ENCODE assay signal across 27 cellular contexts in the genomic region with DNA sequence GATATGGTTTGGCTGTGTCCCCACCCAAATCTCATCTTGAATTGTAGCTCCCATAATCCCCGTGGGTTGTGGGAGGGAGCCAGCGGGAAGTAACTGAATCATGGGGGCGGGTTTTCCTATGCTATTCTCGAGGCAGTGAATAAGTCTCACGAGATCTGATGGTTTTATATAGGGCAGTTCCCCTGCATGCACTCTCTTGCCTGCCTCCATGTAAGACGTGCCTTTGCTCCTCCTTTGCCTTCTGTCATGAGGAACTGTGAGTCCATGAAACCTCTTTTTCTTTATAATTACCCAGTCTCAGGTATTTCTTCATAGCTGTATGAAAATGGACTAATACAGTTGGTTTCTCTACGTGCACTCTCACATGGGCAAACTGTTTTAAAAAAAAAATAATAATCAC.
DNase-seq lines count a peak whose midpoint lies in the region; ATAC-seq, FAIRE-seq and TF ChIP-seq lines count a peak whose summit lies in the region.
"Had no signal": no experiment of that assay in that cellular context is flagged by ENCODE, and none has a peak within 500 bp of the region (broad histone marks: within the 10 kb centered on the region; RNA-seq: fewer than 3 reads in every experiment).

No MANE protein-coding gene starts in this region.

- TF ChIP-seq POLR2A in K562 (conservative IDR thresholded peaks at IDR 0.05), result no peak

- H3K27me3 ChIP-seq in K562 (ENCODE audit: control insufficient read depth in 2 of 2, insufficient read depth in 2 of 2, low read length in 2 of 2) (no peaks in the 10 kb centered on the region), upper lobe of right lung (no peaks in the 10 kb centered on the region)
- H3K27me3 ChIP-seq: BE2C, BLaER1 had no signal

- no peaks in the 10 kb centered on the region for H4K20me1 ChIP-seq in K562 (replicated peaks; ENCODE audit: control insufficient read depth, insufficient read depth, low read length)
- H4K20me1 ChIP-seq: BLaER1 had no signal

- DNase-seq in HT1080 (ENCODE audit: low read depth), result peak; percentile 12
- peak; percentile 39 for DNase-seq in OCI-M1 (lab: John Stamatoyannopoulos, UW)
- peak in 1 of 4 experiments; percentile 3 for DNase-seq in K562 (ENCODE audit: extremely low read depth in 1 of 4, low spot score in 3 of 4)
- DNase-seq in upper lobe of right lung, result no peak
- DNase-seq: 8988T; ACHN; BE2C; C1 segment of cervical spinal cord; CD4-positive, alpha-beta memory T cell; CD4-positive, CD25-positive, alpha-beta regulatory T cell; CD8-positive, alpha-beta memory T cell; COR-L47; DMS 273 treated with DMSO at 0.1 percent for 48 hours; DMS153; DMS53; DMS79; DND-41; EL; GDM1 had no signal

- no peaks in the 10 kb centered on the region for H3K36me3 ChIP-seq in K562 (ENCODE audit: control insufficient read depth, insufficient read depth, low read length)
- H3K36me3 ChIP-seq in upper lobe of right lung, result no peaks in the 10 kb centered on the region
- H3K36me3 ChIP-seq: BE2C, BLaER1 had no signal

- TF ChIP-seq RAD21 in K562 (CRISPR knock-in tag; conservative IDR thresholded peaks at IDR 0.05 in 1 of 2, IDR thresholded peaks at IDR 0.05 in 1 of 2), result no peak

- no peak for FAIRE-seq in K562 (lab: Jason Lieb, UNC)
- FAIRE-seq: A204.1, GM12878, GM12892, GM18507, GM19239 had no signal

- H3K9me1 ChIP-seq in K562 (ENCODE audit: control insufficient read depth, insufficient read depth, low read length), result no peaks in the 10 kb centered on the region

- ATAC-seq in K562 (no peak), GM18517 (IDR thresholded peaks at IDR 0.05; ENCODE audit: unreplicated experiment) (no peak), GM21529 (IDR thresholded peaks at IDR 0.05; ENCODE audit: unreplicated experiment) (no peak), upper lobe of right lung (no peak)
- ATAC-seq: GM12878 had no signal

- 2% methylated on average over 7 of the region's 7 CpGs for WGBS in K562 (ENCODE audit: insufficient coverage, low coverage, missing lambda C conversion rate)

- H2AFZ ChIP-seq in K562 (ENCODE audit: low read depth, low read length), result no peak overlapping the region

- H3K27ac ChIP-seq in K562 (ENCODE audit: extremely low read depth, low read depth, low read length), result no peak overlapping the region
- H3K27ac ChIP-seq in upper lobe of right lung, result no peak overlapping the region
- H3K27ac ChIP-seq: BLaER1 had no signal

- H3K4me2 ChIP-seq in K562 (ENCODE audit: insufficient read depth, low read length), result no peak overlapping the region
- H3K4me2 ChIP-seq: BLaER1 had no signal

- POLR2A ChIA-PET in K562 (lab: Yijun Ruan, JAX), result no interaction called here

- CTCF ChIA-PET in K562 (lab: Yijun Ruan, JAX; ENCODE audit: low intra/inter-chr PET ratio), result no interaction called here

- H3K9ac ChIP-seq in K562 (ENCODE audit: insufficient read depth in 1 of 2, low read depth in 2 of 2, low read length in 2 of 2), result no peak overlapping the region
- H3K9ac ChIP-seq: BLaER1 had no signal

- TF ChIP-seq EP300 in K562 (IDR thresholded peaks at IDR 0.05; ENCODE audit: low read length), result no peak

- H3K4me3 ChIP-seq in K562 (no peak overlapping the region), upper lobe of right lung (no peak overlapping the region)
- H3K4me3 ChIP-seq: BLaER1, GM12878 had no signal

- in situ Hi-C loops in K562 (cut with MboI), result no loop called here

- TF ChIP-seq CTCF in K562 (IDR thresholded peaks at IDR 0.05 in 2 of 3, conservative IDR thresholded peaks at IDR 0.05 in 1 of 3; ENCODE audit: insufficient read depth in 2 of 3, low read depth in 1 of 3, low read length in 3 of 3) (no peak), upper lobe of right lung (IDR thresholded peaks at IDR 0.05) (no peak)

- H3K4me1 ChIP-seq in K562 (replicated peaks in 1 of 2; ENCODE audit: control insufficient read depth in 2 of 2, insufficient read depth in 2 of 2, low read length in 2 of 2) (no peaks in the 10 kb centered on the region), upper lobe of right lung (no peaks in the 10 kb centered on the region)
- H3K4me1 ChIP-seq: BE2C, BLaER1 had no signal

- no TSS peak for BruUV-seq in K562 (replicated peaks; lab: Mats Ljungman, UMichigan)

- intact Hi-C loops in K562 (cut with micrococcal nuclease) (no loop called here), upper lobe of right lung (cut with DNase I) (no loop called here)

- no peaks in the 10 kb centered on the region for H3K79me2 ChIP-seq in K562 (ENCODE audit: control insufficient read depth, insufficient read depth, low read length)

- H3K9me3 ChIP-seq in K562 (replicated peaks; ENCODE audit: control insufficient read depth, insufficient read depth, low read depth, low read length), result peaks cover 4% of the 10 kb centered on the region
- H3K9me3 ChIP-seq in upper lobe of right lung, result no peaks in the 10 kb centered on the region
- H3K9me3 ChIP-seq: BE2C had no signal

TF ChIP-seq in K562, 482 proteins besides CTCF, POLR2A, EP300 and RAD21 (continues in another document):
- TF ChIP-seq TRIM24 (IDR thresholded peaks at IDR 0.05) (peak in 1 of 2 experiments; percentile 37; a peak in 2 of 4 replicates), SAP30 (IDR thresholded peaks at IDR 0.05; ENCODE audit: borderline replicate concordance, insufficient read depth, low read depth, low read length, poor library complexity, severe bottlenecking) (no peak), ZNF717 (CRISPR knock-in tag; IDR thresholded peaks at IDR 0.05) (no peak), HNRNPL (IDR thresholded peaks at IDR 0.05; ENCODE audit: low read depth, low read length) (no peak), PHB2 (IDR thresholded peaks at IDR 0.05; ENCODE audit: low read depth) (no peak), ZBTB17 (CRISPR knock-in tag; IDR thresholded peaks at IDR 0.05) (no peak), NFIX (CRISPR knock-in tag; IDR thresholded peaks at IDR 0.05; ENCODE audit: low read depth) (no peak)
- TF ChIP-seq, protein P1, sequence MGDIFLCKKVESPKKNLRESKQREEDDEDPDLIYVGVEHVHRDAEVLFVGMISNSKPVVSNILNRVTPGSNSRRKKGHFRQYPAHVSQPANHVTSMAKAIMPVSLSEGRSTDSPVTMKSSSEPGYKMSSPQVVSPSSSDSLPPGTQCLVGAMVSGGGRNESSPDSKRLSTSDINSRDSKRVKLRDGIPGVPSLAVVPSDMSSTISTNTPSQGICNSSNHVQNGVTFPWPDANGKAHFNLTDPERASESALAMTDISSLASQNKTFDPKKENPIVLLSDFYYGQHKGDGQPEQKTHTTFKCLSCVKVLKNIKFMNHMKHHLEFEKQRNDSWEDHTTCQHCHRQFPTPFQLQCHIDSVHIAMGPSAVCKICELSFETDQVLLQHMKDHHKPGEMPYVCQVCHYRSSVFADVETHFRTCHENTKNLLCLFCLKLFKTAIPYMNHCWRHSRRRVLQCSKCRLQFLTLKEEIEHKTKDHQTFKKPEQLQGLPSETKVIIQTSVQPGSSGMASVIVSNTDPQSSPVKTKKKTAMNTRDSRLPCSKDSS (IDR thresholded peaks at IDR 0.05; ENCODE audit: low read depth, partially characterized antibody), result peak; percentile 51
- TF ChIP-seq, protein P2, sequence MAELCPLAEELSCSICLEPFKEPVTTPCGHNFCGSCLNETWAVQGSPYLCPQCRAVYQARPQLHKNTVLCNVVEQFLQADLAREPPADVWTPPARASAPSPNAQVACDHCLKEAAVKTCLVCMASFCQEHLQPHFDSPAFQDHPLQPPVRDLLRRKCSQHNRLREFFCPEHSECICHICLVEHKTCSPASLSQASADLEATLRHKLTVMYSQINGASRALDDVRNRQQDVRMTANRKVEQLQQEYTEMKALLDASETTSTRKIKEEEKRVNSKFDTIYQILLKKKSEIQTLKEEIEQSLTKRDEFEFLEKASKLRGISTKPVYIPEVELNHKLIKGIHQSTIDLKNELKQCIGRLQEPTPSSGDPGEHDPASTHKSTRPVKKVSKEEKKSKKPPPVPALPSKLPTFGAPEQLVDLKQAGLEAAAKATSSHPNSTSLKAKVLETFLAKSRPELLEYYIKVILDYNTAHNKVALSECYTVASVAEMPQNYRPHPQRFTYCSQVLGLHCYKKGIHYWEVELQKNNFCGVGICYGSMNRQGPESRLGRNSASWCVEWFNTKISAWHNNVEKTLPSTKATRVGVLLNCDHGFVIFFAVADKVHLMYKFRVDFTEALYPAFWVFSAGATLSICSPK (IDR thresholded peaks at IDR 0.05; ENCODE audit: borderline replicate concordance), result no peak
- TF ChIP-seq, protein P3, sequence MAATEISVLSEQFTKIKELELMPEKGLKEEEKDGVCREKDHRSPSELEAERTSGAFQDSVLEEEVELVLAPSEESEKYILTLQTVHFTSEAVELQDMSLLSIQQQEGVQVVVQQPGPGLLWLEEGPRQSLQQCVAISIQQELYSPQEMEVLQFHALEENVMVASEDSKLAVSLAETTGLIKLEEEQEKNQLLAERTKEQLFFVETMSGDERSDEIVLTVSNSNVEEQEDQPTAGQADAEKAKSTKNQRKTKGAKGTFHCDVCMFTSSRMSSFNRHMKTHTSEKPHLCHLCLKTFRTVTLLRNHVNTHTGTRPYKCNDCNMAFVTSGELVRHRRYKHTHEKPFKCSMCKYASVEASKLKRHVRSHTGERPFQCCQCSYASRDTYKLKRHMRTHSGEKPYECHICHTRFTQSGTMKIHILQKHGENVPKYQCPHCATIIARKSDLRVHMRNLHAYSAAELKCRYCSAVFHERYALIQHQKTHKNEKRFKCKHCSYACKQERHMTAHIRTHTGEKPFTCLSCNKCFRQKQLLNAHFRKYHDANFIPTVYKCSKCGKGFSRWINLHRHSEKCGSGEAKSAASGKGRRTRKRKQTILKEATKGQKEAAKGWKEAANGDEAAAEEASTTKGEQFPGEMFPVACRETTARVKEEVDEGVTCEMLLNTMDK (IDR thresholded peaks at IDR 0.05; ENCODE audit: borderline replicate concordance, insufficient read depth, low read depth, low read length, poor library complexity, severe bottlenecking), result no peak
- TF ChIP-seq, protein P4, sequence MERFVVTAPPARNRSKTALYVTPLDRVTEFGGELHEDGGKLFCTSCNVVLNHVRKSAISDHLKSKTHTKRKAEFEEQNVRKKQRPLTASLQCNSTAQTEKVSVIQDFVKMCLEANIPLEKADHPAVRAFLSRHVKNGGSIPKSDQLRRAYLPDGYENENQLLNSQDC (CRISPR knock-in tag; IDR thresholded peaks at IDR 0.05), result no peak
- TF ChIP-seq, protein P5, sequence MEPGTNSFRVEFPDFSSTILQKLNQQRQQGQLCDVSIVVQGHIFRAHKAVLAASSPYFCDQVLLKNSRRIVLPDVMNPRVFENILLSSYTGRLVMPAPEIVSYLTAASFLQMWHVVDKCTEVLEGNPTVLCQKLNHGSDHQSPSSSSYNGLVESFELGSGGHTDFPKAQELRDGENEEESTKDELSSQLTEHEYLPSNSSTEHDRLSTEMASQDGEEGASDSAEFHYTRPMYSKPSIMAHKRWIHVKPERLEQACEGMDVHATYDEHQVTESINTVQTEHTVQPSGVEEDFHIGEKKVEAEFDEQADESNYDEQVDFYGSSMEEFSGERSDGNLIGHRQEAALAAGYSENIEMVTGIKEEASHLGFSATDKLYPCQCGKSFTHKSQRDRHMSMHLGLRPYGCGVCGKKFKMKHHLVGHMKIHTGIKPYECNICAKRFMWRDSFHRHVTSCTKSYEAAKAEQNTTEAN (CRISPR knock-in tag; IDR thresholded peaks at IDR 0.05), result no peak
